In genomic region chr10:122931088-122931958, GRCh38 we compare ENCODE assay signal across 1 cellular context.
A peak's percentile ranks its signal among the peaks of the same experiment; 100 is the strongest.
TF ChIP-seq lines count a peak whose summit lies in the region.

No MANE protein-coding gene starts in this region.

TF ChIP-seq in K562, 482 proteins besides CTCF, POLR2A, EP300 and RAD21 (continued from another document and continues in another):
- TF ChIP-seq JUNB (CRISPR knock-in tag; conservative IDR thresholded peaks at IDR 0.05) (no peak), ZNF140 (CRISPR knock-in tag; IDR thresholded peaks at IDR 0.05) (no peak), TAL1 (IDR thresholded peaks at IDR 0.05) (peak; percentile 85), YY1 (IDR thresholded peaks at IDR 0.05; ENCODE audit: borderline replicate concordance in 1 of 3, control insufficient read depth in 1 of 3, extremely low read depth in 1 of 3, insufficient read depth in 3 of 3, insufficient read length in 1 of 3, insufficient replicate concordance in 2 of 3, low read depth in 1 of 3, low read length in 2 of 3) (peak in 1 of 3 experiments; percentile 83), ZNF174 (CRISPR knock-in tag; IDR thresholded peaks at IDR 0.05) (no peak), ATF2 (CRISPR knock-in tag; IDR thresholded peaks at IDR 0.05) (no peak), NCOA4 (IDR thresholded peaks at IDR 0.05; ENCODE audit: partially characterized antibody) (no peak), ZNF518B (CRISPR knock-in tag; IDR thresholded peaks at IDR 0.05) (no peak), E4F1 (CRISPR knock-in tag; IDR thresholded peaks at IDR 0.05; ENCODE audit: borderline replicate concordance) (no peak), BCLAF1 (IDR thresholded peaks at IDR 0.05; ENCODE audit: borderline replicate concordance in 1 of 2, control insufficient read depth in 1 of 2, low read depth in 2 of 2, low read length in 1 of 2) (no peak), MTF1 (CRISPR knock-in tag; IDR thresholded peaks at IDR 0.05; ENCODE audit: borderline replicate concordance) (no peak), ZFP36 (IDR thresholded peaks at IDR 0.05; ENCODE audit: low read depth, low read length, partially characterized antibody) (no peak), ZBTB11 (CRISPR knock-in tag; IDR thresholded peaks at IDR 0.05) (peak in 1 of 3 experiments; percentile 70; a peak in 2 of 6 replicates), WHSC1 (IDR thresholded peaks at IDR 0.05; ENCODE audit: low read length) (no peak), ZNF318 (IDR thresholded peaks at IDR 0.05; ENCODE audit: borderline replicate concordance in 1 of 2, low read depth in 1 of 2) (no peak), FOXJ3 (CRISPR knock-in tag; IDR thresholded peaks at IDR 0.05) (no peak), ZNF212 (CRISPR knock-in tag; IDR thresholded peaks at IDR 0.05) (no peak), ZNF507 (tag; conservative IDR thresholded peaks at IDR 0.05) (no peak), CC2D1A (IDR thresholded peaks at IDR 0.05) (no peak), USF2 (CRISPR knock-in tag; IDR thresholded peaks at IDR 0.05) (no peak), TCF7 (IDR thresholded peaks at IDR 0.05; ENCODE audit: borderline replicate concordance) (no peak), ZNF512 (tag; IDR thresholded peaks at IDR 0.05) (no peak), ZNF766 (CRISPR knock-in tag; conservative IDR thresholded peaks at IDR 0.05) (no peak), HMGN3 (IDR thresholded peaks at IDR 0.05; ENCODE audit: borderline replicate concordance, extremely low read depth, insufficient read length, low read depth, low read length) (no peak), SMARCE1 (IDR thresholded peaks at IDR 0.05) (peak; percentile 63; the same call in 1 of the 2 replicates), GABPA (tag; conservative IDR thresholded peaks at IDR 0.05; ENCODE audit: low read depth) (0 out of 2 replicates have a peak, but pooled peaks have one; percentile 36), PHF8 (IDR thresholded peaks at IDR 0.05; ENCODE audit: borderline replicate concordance, low read length) (no peak), EHMT2 (IDR thresholded peaks at IDR 0.05) (no peak), DIDO1 (tag; IDR thresholded peaks at IDR 0.05; ENCODE audit: low read depth) (no peak)
